8 cellular contexts compared by ENCODE assay signal in the genomic region with DNA sequence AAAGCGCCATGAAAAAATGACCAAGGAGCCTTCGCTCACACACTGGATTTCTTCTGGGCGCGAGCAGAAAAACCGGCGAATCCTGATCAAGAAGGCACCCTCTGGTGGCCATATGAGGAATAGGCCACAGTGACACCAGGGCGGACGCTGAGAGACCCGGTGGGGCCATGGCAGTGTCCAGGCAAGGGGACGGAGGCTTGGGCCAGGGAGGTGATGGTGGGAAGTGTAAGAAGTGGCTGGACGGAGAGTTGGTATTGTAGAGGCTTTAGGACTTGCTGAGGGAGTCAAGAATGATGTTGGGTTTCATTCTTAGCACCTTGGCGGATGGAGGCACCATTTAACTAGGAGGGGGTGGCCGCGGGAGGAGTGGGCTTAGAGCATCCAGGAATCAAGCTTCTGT. TPM values are rescaled to one million over a fixed set of nuclear protein-coding genes. Genes with fewer than 3 reads are reported as not detected.
DNase-seq lines count a peak whose midpoint lies in the region; ATAC-seq and FAIRE-seq lines count a peak whose summit lies in the region.

No MANE protein-coding gene starts in this region.

- peak; percentile 45 for FAIRE-seq in islet of Langerhans (lab: Jason Lieb, UNC)

- no peak for ATAC-seq in HG03280 (IDR thresholded peaks at IDR 0.05; ENCODE audit: unreplicated experiment)

- in situ Hi-C loops in G401 (cut with HindIII; ENCODE audit: low sequenced_read_pairs): no loop called here

- peak; percentile 39 for DNase-seq in G401 (ENCODE audit: low spot score)
- DNase-seq in KG1 (lab: John Stamatoyannopoulos, UW): peak; percentile 53
- DNase-seq in T follicular helper cell (ENCODE audit: low read depth): peak; percentile 41
- DNase-seq in astrocyte of the hippocampus (ENCODE audit: low read depth, low spot score): peak; percentile 73
- DNase-seq in stimulated activated CD4-positive, alpha-beta T cell treated with anti-CD3 and anti-CD28 coated beads, Interleukin-4, amount 100 ng/mL, for 1 hour: peak; percentile 54
- no peak for DNase-seq in NCI-H187 treated with DMSO at 0.1 percent for 48 hours (lab: John Stamatoyannopoulos, UW)

RNA-seq across cellular contexts. Expression of a gene that starts 16.9 kb away (rescaled TPM):
- not detected in 2 replicates for total RNA-seq in G401 (2014; rRNA removed; shearing (Covaris generic))

RNA-seq across cellular contexts. Expression of a gene that starts 21.4 kb away (rescaled TPM):
- total RNA-seq in G401 (2014; rRNA removed; shearing (Covaris generic)): not detected in 2 replicates

RNA-seq across cellular contexts. Expression of a gene that starts 48.7 kb away (rescaled TPM):
- not detected in 2 replicates for total RNA-seq in G401 (2014; rRNA removed; shearing (Covaris generic))
